In the genomic region with DNA sequence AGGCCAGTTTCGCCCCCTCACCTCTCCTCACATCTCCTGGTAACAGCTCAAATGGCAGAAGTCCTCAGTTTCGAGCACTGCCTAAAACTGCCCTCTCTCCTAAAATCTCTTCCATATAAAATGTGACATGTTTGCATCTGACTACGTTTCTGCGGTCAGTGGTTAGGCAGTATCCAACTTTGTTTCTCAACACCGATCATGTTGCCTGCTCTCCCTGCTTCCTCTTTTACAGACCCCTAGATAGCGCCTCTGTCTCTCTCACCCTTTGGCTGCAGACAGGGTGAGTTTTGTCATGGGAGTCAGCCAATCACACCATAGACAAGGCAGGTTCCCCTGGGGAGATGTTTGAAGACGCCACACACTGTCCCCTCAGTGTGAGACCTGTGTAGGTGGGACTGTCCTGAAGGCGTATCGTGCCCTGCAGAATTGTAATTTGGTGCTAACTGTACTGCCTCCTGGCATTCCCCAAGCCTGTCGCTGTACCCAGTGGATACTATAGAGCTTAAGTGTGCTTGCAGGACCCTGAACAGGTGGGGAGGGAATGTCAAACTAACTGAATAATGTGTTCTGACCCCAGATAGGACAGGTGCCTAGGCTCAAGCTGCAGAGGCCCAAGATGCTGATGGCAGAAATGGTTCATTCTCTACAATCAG, we compare ENCODE assay signal across 1 cellular context.
TF ChIP-seq lines count a peak whose summit lies in the region.

No MANE protein-coding gene starts in this region.

TF ChIP-seq in liver, 16 proteins besides CTCF, POLR2A, EP300 and RAD21 (continued from another document):
- TF ChIP-seq REST (IDR thresholded peaks at IDR 0.05), result no peak
- TF ChIP-seq YY1 (IDR thresholded peaks at IDR 0.05), result no peak
- no peak for TF ChIP-seq HNF4A (conservative IDR thresholded peaks at IDR 0.05)
- TF ChIP-seq FOXA2 (IDR thresholded peaks at IDR 0.05), result no peak
- no peak for TF ChIP-seq EGR1 (IDR thresholded peaks at IDR 0.05; ENCODE audit: low read depth in 2 of 2)
- no peak for TF ChIP-seq NR2F2 (IDR thresholded peaks at IDR 0.05)
- TF ChIP-seq ZBTB33 (IDR thresholded peaks at IDR 0.05), result no peak
